ENCODE assay signal across 8 cellular contexts in the genomic region with DNA sequence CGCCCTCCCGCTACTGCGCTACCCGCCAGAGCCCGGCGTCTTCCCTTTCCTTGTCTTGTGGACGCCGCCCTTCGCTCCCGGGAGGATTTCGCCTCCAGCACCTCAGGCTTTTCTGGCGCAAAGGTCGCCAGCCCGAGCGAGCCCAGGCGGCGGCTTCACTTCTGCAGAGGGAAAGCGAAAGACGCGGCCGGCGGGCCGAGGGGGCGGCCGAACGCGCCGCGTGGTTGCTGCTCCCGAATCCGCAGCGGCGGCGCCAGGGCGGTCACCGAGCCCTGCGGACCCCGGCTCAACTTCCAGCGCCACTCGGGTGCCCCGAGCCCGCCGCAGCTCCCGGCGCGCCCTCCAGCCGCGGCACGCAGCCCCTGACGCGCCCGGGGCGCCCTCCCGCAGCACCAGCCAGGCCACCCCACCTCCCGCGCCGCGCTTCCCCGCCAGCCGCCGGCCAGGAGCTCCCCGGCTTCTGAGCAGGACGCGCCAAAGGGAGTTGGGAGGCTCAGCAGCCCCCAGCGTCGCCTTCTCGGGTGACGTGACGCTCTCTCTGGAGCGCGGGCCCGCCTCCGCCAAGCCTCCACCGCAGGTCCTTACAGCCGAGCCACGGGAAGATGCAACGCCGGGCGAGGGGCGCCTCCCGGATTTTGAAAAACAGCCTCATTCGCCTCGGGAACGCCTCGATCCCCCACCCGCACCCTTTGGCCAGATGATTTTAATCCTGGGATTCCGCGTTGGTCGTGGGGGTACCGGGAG.
DNase-seq lines count a peak whose midpoint lies in the region; TF ChIP-seq lines count a peak whose summit lies in the region.

No MANE protein-coding gene starts in this region.

- H3K4me1 Mint-ChIP-seq in MCF 10A (ENCODE audit: insufficient read depth, unreplicated experiment) (no peaks in the 10 kb centered on the region), immature natural killer cell (peaks cover 0 to 2% of the 10 kb centered on the region in 2 donors)

- CTCF ChIA-PET in MCF 10A (lab: Yijun Ruan, JAX) (no interaction called here), OCI-LY7 (lab: Charles Lee; ENCODE audit: unreplicated experiment) (no interaction called here)

- H3K4me3 ChIP-seq in breast epithelium (peak overlapping the region; percentile 62 to 90 (median 66)), WERI-Rb-1 (ENCODE audit: low read depth, low read length) (peak overlapping the region; percentile 48), fibroblast of mammary gland (ENCODE audit: control insufficient read depth, low read depth, low read length) (peak overlapping the region; percentile 56), mucosa of rectum (ENCODE audit: low read length in 2 of 2) (peak overlapping the region; percentile 73 to 76), OCI-LY7 (ENCODE audit: low read depth, low read length, poor library complexity, severe bottlenecking) (no peak overlapping the region)

- H3K36me3 Mint-ChIP-seq in MCF 10A (ENCODE audit: insufficient read depth, unreplicated experiment) (no peaks in the 10 kb centered on the region), immature natural killer cell (peaks cover 0 to 4% (median 0%) of the 10 kb centered on the region in 3 donors)

- no peak for TF ChIP-seq CTCF in breast epithelium (IDR thresholded peaks at IDR 0.05)
- no peak for TF ChIP-seq CTCF in MCF 10A (IDR thresholded peaks at IDR 0.05; ENCODE audit: unreplicated experiment)
- TF ChIP-seq CTCF in WERI-Rb-1 (IDR thresholded peaks at IDR 0.05; ENCODE audit: low read depth, low read length), result no peak
- no peak for TF ChIP-seq CTCF in fibroblast of mammary gland (conservative IDR thresholded peaks at IDR 0.05; ENCODE audit: control insufficient read depth, insufficient read depth, low read depth, low read length)
- no peak for TF ChIP-seq CTCF in OCI-LY7 (conservative IDR thresholded peaks at IDR 0.05; ENCODE audit: low read length)

- H3K79me2 ChIP-seq in OCI-LY7 (ENCODE audit: insufficient read depth, low read depth, low read length), result no peaks in the 10 kb centered on the region

- H3K9me3 ChIP-seq in breast epithelium (no peaks in the 10 kb centered on the region), WERI-Rb-1 (ENCODE audit: severe bottlenecking) (no peaks in the 10 kb centered on the region), mucosa of rectum (ENCODE audit: control insufficient read depth in 2 of 2, low read length in 2 of 2) (no peaks in the 10 kb centered on the region), OCI-LY7 (ENCODE audit: low read length) (no peaks in the 10 kb centered on the region)

- DNase-seq in breast epithelium (ENCODE audit: low spot score in 2 of 2) (no peak), MCF 10A (ENCODE audit: unreplicated experiment) (no peak), WERI-Rb-1 (peak; percentile 47), fibroblast of mammary gland (ENCODE audit: low read depth) (peak; percentile 43), DMS79 treated with DMSO at 0.1 percent for 48 hours (lab: John Stamatoyannopoulos, UW) (no peak), immature natural killer cell (no peak), OCI-LY7 (ENCODE audit: low spot score) (no peak)

- H3K27ac ChIP-seq in breast epithelium (peak overlapping the region in 1 of 2 donors; percentile 92), WERI-Rb-1 (no peak overlapping the region), mucosa of rectum (ENCODE audit: low read depth in 2 of 2, low read length in 2 of 2) (peak overlapping the region; percentile 81 to 85), OCI-LY7 (ENCODE audit: low read depth, low read length, poor library complexity, severe bottlenecking) (no peak overlapping the region)

- no peak overlapping the region for H3K4me3 Mint-ChIP-seq in MCF 10A (ENCODE audit: unreplicated experiment)
- H3K4me3 Mint-ChIP-seq in immature natural killer cell, result no peak overlapping the region

- no peak overlapping the region for H2AFZ ChIP-seq in OCI-LY7 (ENCODE audit: low read length)

- H3K36me3 ChIP-seq in breast epithelium, result no peaks in the 10 kb centered on the region
- no peaks in the 10 kb centered on the region for H3K36me3 ChIP-seq in WERI-Rb-1
- no peaks in the 10 kb centered on the region for H3K36me3 ChIP-seq in mucosa of rectum (ENCODE audit: control insufficient read depth in 2 of 2, insufficient read depth in 2 of 2, low read length in 2 of 2)
- no peaks in the 10 kb centered on the region for H3K36me3 ChIP-seq in OCI-LY7 (ENCODE audit: insufficient read depth, low read length)

- H3K9me3 Mint-ChIP-seq in MCF 10A (ENCODE audit: unreplicated experiment) (no peaks in the 10 kb centered on the region), immature natural killer cell (peaks cover 0 to 4% (median 0%) of the 10 kb centered on the region in 6 donors)

- H3K4me1 ChIP-seq in breast epithelium, result peaks cover 0 to 5% of the 10 kb centered on the region in 2 donors
- peaks cover 2 to 18% of the 10 kb centered on the region in 2 donors for H3K4me1 ChIP-seq in mucosa of rectum (ENCODE audit: control insufficient read depth in 2 of 2, insufficient read depth in 2 of 2, low read length in 2 of 2)
- H3K4me1 ChIP-seq in OCI-LY7 (ENCODE audit: insufficient read depth, low read length, poor library complexity, severe bottlenecking), result no peaks in the 10 kb centered on the region

- H3K4me2 ChIP-seq in OCI-LY7 (ENCODE audit: low read length), result no peak overlapping the region

- TF ChIP-seq POLR2A in breast epithelium (IDR thresholded peaks at IDR 0.05), result no peak

- H3K27ac Mint-ChIP-seq in MCF 10A (ENCODE audit: low read depth, unreplicated experiment) (no peak overlapping the region), immature natural killer cell (no peak overlapping the region)

- BruUV-seq in MCF 10A (replicated peaks; lab: Mats Ljungman, UMichigan) (no TSS peak), OCI-LY7 (replicated peaks; lab: Mats Ljungman, UMichigan) (no TSS peak)

- H3K9me2 ChIP-seq in OCI-LY7 (ENCODE audit: insufficient read depth, low read length), result no peaks in the 10 kb centered on the region

- H3K27me3 Mint-ChIP-seq in MCF 10A (ENCODE audit: insufficient read depth, unreplicated experiment) (no peaks in the 10 kb centered on the region), immature natural killer cell (ENCODE audit: low read depth in 3 of 3) (peaks cover 8 to 12% (median 9%) of the 10 kb centered on the region in 3 donors)

- POLR2A ChIA-PET in MCF 10A (lab: Yijun Ruan, JAX), result interaction anchor here (0.5 kb wide), 1 partner anchor 116 kb away, joined by 3 read pairs; no protein-coding TSS in a partner anchor
- POLR2A ChIA-PET in OCI-LY7 (lab: Charles Lee), result no interaction called here

- H3K27me3 ChIP-seq in breast epithelium (peaks cover 0 to 8% of the 10 kb centered on the region in 2 donors), WERI-Rb-1 (ENCODE audit: insufficient read depth, low read depth, severe bottlenecking) (peaks cover 67% of the 10 kb centered on the region), mucosa of rectum (ENCODE audit: control insufficient read depth in 2 of 2, insufficient read depth in 2 of 2, low read length in 2 of 2) (no peaks in the 10 kb centered on the region)

- H4K20me1 ChIP-seq in OCI-LY7 (ENCODE audit: insufficient read depth, low read length), result no peaks in the 10 kb centered on the region

- H3K9ac ChIP-seq in mucosa of rectum (ENCODE audit: low read depth in 1 of 2, low read length in 2 of 2), result peak overlapping the region; percentile 47 to 76

- intact Hi-C loops in breast epithelium (cut with DNase I; ENCODE audit: low total_unique reads), result no loop called here
- intact Hi-C loops in MCF 10A (cut with micrococcal nuclease), result no loop called here
- intact Hi-C loops in OCI-LY7 (cut with micrococcal nuclease; ENCODE audit: unreplicated experiment), result no loop called here

Comparison
In these comparisons a context has a peak if more than half of its experiments do, and no peak if none do; other contexts are left out.
1. DNase-seq: peak in WERI-Rb-1 (single experiment) and fibroblast of mammary gland (single experiment); none in breast epithelium (0 of 2), MCF 10A (single experiment), DMS79 treated with DMSO at 0.1 percent for 48 hours (single experiment), immature natural killer cell (0 of 3) and OCI-LY7 (single experiment).
2. H3K27ac ChIP-seq: peak in mucosa of rectum (2 of 2); none in WERI-Rb-1 (single experiment) and OCI-LY7 (single experiment).